Comparison of ENCODE assay signal across 32 cellular contexts in the genomic region with DNA sequence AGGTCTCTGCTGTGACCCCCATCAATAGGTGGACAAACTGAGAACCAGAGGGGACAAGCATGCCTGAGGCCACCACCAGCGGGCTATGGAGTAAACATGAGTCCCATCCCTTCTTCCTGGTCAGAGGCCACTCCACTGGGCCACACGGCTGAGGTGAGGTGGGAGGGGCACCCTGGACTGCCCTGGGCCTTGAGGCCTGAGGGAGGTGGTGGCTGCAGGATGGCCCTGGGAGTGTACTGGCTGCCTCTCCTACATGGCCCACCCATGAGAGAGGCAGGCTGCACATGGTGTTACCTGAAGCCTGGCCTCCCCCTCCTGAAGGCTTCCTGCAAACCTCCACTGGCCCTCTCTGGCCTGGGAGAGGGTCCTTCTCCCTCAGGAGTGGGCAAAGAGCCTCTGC.
"Had no signal": no experiment of that assay in that cellular context is flagged by ENCODE, and none has a peak within 500 bp of the region (broad histone marks: within the 10 kb centered on the region; RNA-seq: fewer than 3 reads in every experiment).

No MANE protein-coding gene starts in this region.

- ATAC-seq: activated CD8-positive, alpha-beta T cell treated with anti-CD3 and anti-CD28 coated beads for 36 hours; activated naive CD4-positive, alpha-beta T cell treated with anti-CD3 and anti-CD28 coated beads, Interleukin-2, amount 50 U/mL, for 72 hours; activated T-cell treated with anti-CD3 and anti-CD28 coated beads, Interleukin-2, amount 50 U/mL, for 4 hours; activated T-cell treated with anti-CD3 and anti-CD28 coated beads, Interleukin-2, amount 50 U/mL, for 72 hours; activated T-helper 17 cell treated with anti-CD3 and anti-CD28 coated beads, Interleukin-2, amount 50 U/mL, for 72 hours; body of pancreas had no signal

- H3K27ac ChIP-seq: adrenal gland, body of pancreas, brain microvascular endothelial cell, breast epithelium, VCaP had no signal

- DNase-seq: activated B cell treated with CpG ODN at 0.5 μM for 24 hours; activated CD4-positive, alpha-beta memory T cell treated with anti-CD3 and anti-CD28 coated beads for 36 hours; activated CD4-positive, alpha-beta T cell treated with anti-CD3 and anti-CD28 coated beads for 4 hours; activated CD4-positive, alpha-beta T cell treated with anti-CD3 and anti-CD28 coated beads, Interleukin-2, amount 10 ng/mL, durations not matched to agents 24 days and 14 days; activated CD4-positive, alpha-beta T cell treated with anti-CD3 and anti-CD28 coated beads, Interleukin-2, amount 50 U/mL, for 1 hour; activated CD4-positive, alpha-beta T cell treated with anti-CD3 and anti-CD28 coated beads, Interleukin-2, amount 50 U/mL, for 4 hours; activated CD4-positive, CD25-positive, alpha-beta regulatory T cell treated with anti-CD3 and anti-CD28 coated beads, Interleukin-2, amount 50 U/mL, for 72 hours; activated CD8-positive, alpha-beta memory T cell treated with anti-CD3 and anti-CD28 coated beads, Interleukin-2, amount 50 U/mL, for 4 hours; activated CD8-positive, alpha-beta T cell treated with anti-CD3 and anti-CD28 coated beads for 36 hours; activated effector memory CD4-positive, alpha-beta T cell treated with anti-CD3 and anti-CD28 coated beads, Interleukin-2, amount 50 U/mL, for 16 hours; activated gamma-delta T cell treated with Interleukin-2 at 50 U/mL for 16 hours; activated naive CD4-positive, alpha-beta T cell; activated naive CD4-positive, alpha-beta T cell treated with anti-CD3 and anti-CD28 coated beads for 36 hours; activated naive CD4-positive, alpha-beta T cell treated with anti-CD3 and anti-CD28 coated beads, Interleukin-2, amount 50 U/mL, for 16 hours; activated naive CD8-positive, alpha-beta T cell treated with anti-CD3 and anti-CD28 coated beads for 36 hours; activated T-cell treated with anti-CD3 and anti-CD28 coated beads for 4 hours; activated T-cell treated with anti-CD3 and anti-CD28 coated beads, Interleukin-2, amount 50 U/mL, for 1 hour; activated T-cell treated with anti-CD3 and anti-CD28 coated beads, Interleukin-2, amount 50 U/mL, for 4 hours; activated T-cell treated with anti-CD3 and anti-CD28 coated beads, Interleukin-2, amount 50 U/mL, for 72 hours; adrenal gland; amniotic stem cell; aorta; body of pancreas; brain microvascular endothelial cell; central memory CD4-positive, alpha-beta T cell; T-helper 1 cell; T-helper 2 cell; T-helper 9 cell had no signal

- H3K4me1 ChIP-seq: adrenal gland, breast epithelium had no signal

- H3K9me3 ChIP-seq: adrenal gland had no signal

- H3K27me3 ChIP-seq: adrenal gland, body of pancreas, brain microvascular endothelial cell, breast epithelium had no signal

- H3K36me3 ChIP-seq: adrenal gland, brain microvascular endothelial cell, breast epithelium had no signal

- H3K4me3 ChIP-seq: adrenal gland, body of pancreas, breast epithelium had no signal
